Comparison of ENCODE assay signal across 12 cellular contexts in the genomic region with DNA sequence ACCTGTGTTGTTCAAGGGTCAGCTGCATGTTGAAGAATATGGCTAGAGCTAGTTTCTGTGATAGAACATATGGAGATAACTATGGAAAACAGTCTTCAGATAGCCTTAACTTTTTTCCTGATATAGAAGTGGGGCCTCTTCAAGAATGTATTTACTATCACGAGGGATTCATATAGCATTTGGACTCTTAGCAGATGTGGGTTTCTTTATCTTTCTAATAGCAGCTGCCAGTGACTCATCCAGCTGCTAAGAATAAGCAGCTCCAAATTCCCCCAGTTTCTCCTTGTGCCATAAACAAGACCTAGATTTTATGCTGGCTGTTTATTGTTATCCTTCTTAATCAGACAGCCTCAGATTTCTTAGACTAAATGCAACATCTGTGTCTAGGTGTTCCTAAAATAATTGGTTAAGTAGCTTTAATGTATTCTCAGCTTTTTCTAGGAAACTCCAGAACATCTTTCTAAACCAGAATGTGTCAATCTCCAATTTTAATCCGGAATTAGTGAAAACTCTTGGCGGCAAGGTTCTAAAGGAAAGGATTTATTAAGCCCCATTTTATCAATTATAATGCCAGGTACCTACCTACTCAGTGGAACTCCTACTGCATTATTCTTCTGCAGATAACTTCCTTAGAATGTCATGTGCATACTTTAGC.
DNase-seq lines count a peak whose midpoint lies in the region; ATAC-seq and TF ChIP-seq lines count a peak whose summit lies in the region.
"Had no signal": no experiment of that assay in that cellular context is flagged by ENCODE, and none has a peak within 500 bp of the region (broad histone marks: within the 10 kb centered on the region; RNA-seq: fewer than 3 reads in every experiment).

No MANE protein-coding gene starts in this region.

- no peak overlapping the region for H3K14ac ChIP-seq in trophoblast cell (ENCODE audit: low read length)

- no peak overlapping the region for H2BK120ac ChIP-seq in trophoblast cell (ENCODE audit: insufficient read depth, low read length, poor library complexity)

- no peak overlapping the region for H2AFZ ChIP-seq in trophoblast cell (ENCODE audit: insufficient read depth, low read length, poor library complexity)

- peaks cover 0 to 3% of the 10 kb centered on the region in 2 experiments for H3K36me3 ChIP-seq in trophoblast cell (ENCODE audit: control insufficient read depth in 1 of 2, insufficient read depth in 2 of 2, low read length in 2 of 2)

- peaks cover 2% of the 10 kb centered on the region for H3K79me1 ChIP-seq in trophoblast cell (ENCODE audit: low read length)

- H2BK12ac ChIP-seq in trophoblast cell (ENCODE audit: low read length): no peak overlapping the region

- no peak overlapping the region for H3K9ac ChIP-seq in trophoblast cell (ENCODE audit: low read length)

- no peaks in the 10 kb centered on the region for H3K79me2 ChIP-seq in trophoblast cell (ENCODE audit: control insufficient read depth, insufficient read depth, low read length, poor library complexity)

- H2AK5ac ChIP-seq in trophoblast cell (ENCODE audit: low read length): no peak overlapping the region

- H3K4me2 ChIP-seq in trophoblast cell (ENCODE audit: low read length): no peak overlapping the region

- no peak overlapping the region for H3K18ac ChIP-seq in trophoblast cell (ENCODE audit: low read length)

- H3K4ac ChIP-seq in trophoblast cell (ENCODE audit: low read depth, low read length): no peak overlapping the region

- H3K4me1 ChIP-seq in trophoblast cell (ENCODE audit: control insufficient read depth in 1 of 2, insufficient read depth in 2 of 2, low read length in 2 of 2): no peaks in the 10 kb centered on the region

- no peaks in the 10 kb centered on the region for H3K27me3 ChIP-seq in trophoblast cell (ENCODE audit: insufficient read depth, low read length)

- H3K9me3 ChIP-seq in trophoblast cell (ENCODE audit: insufficient read depth, low read depth, low read length): no peaks in the 10 kb centered on the region

- H4K8ac ChIP-seq in trophoblast cell (ENCODE audit: low read depth, low read length): no peak overlapping the region

- TF ChIP-seq CTCF in GM12865 (IDR thresholded peaks at IDR 0.05; ENCODE audit: insufficient read depth, low read depth, low read length, missing control alignments): no peak

- no CpG with 5 or more reads among the region's 3 CpGs for WGBS in trophoblast cell (ENCODE audit: extremely low coverage, insufficient coverage, insufficient read length)

- no peak overlapping the region for H4K91ac ChIP-seq in trophoblast cell (ENCODE audit: low read depth, low read length)

- H3K23ac ChIP-seq in trophoblast cell (ENCODE audit: low read length): no peak overlapping the region

- H4K12ac ChIP-seq in trophoblast cell (ENCODE audit: low read depth, low read length): no peak overlapping the region

- no peak overlapping the region for H3K27ac ChIP-seq in trophoblast cell (ENCODE audit: low read depth, low read length)

- ATAC-seq in GM21423 (IDR thresholded peaks at IDR 0.05; ENCODE audit: unreplicated experiment): no peak
- ATAC-seq: left colon had no signal

- DNase-seq in GM12865 (ENCODE audit: low read depth): peak; percentile 11
- peak; percentile 48 for DNase-seq in NCI-H226
- DNase-seq in dermis blood vessel endothelial cell: peak; percentile 49
- DNase-seq in trophoblast cell: peak; percentile 9 to 53
- no peak for DNase-seq in kidney glomerular epithelial cell (lab: John Stamatoyannopoulos, UW)
- DNase-seq in NCI-H1092 treated with DMSO at 0.1 percent for 48 hours (lab: John Stamatoyannopoulos, UW): no peak
- no peak for DNase-seq in hippocampal formation (lab: John Stamatoyannopoulos, UW)
- DNase-seq: activated CD4-positive, alpha-beta T cell treated with anti-CD3 and anti-CD28 coated beads, Interleukin-2, amount 50 U/mL, for 4 hours; left colon; NCI-H748 treated with DMSO at 0.1 percent for 48 hours; stimulated activated CD4-positive, alpha-beta T cell treated with anti-CD3 and anti-CD28 coated beads, Interleukin-4, amount 100 ng/mL, for 1 hour had no signal

- H2BK5ac ChIP-seq in trophoblast cell (ENCODE audit: low read depth, low read length, poor library complexity): no peak overlapping the region

- H3K4me3 ChIP-seq in GM12865 (ENCODE audit: low read depth, low read length) (no peak overlapping the region), trophoblast cell (ENCODE audit: low read depth, low read length) (no peak overlapping the region)

Comparison
In these comparisons a context has a peak if more than half of its experiments do, and no peak if none do; other contexts are left out.
1. DNase-seq: peak in GM12865 (single experiment), NCI-H226 (single experiment), dermis blood vessel endothelial cell (single experiment) and trophoblast cell (2 of 2); none in kidney glomerular epithelial cell (single experiment), NCI-H1092 treated with DMSO at 0.1 percent for 48 hours (single experiment) and hippocampal formation (0 of 2).